24 cellular contexts compared by ENCODE assay signal in the genomic region with DNA sequence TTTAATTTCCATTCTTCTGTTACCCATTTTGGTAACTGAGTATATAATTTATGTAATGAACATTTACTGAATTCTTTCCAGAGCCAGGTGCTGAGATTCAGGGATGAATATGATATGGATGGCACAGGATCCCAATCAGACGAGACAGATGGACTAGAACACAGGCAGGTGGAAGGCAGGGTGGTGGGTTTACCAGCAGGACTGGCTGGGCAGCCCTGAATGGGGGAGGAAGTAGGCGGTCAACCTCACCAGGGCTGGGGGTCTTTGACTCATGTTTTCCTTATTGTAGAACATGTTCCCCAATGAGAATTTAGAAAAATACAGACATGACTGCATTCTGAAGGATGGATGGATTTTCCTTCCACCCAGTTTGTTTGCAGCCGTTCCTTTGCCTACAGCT.
DNase-seq lines count a peak whose midpoint lies in the region; ATAC-seq and TF ChIP-seq lines count a peak whose summit lies in the region.
"Had no signal": no experiment of that assay in that cellular context is flagged by ENCODE, and none has a peak within 500 bp of the region (broad histone marks: within the 10 kb centered on the region; RNA-seq: fewer than 3 reads in every experiment).

No MANE protein-coding gene starts in this region.

- H3K4me1 ChIP-seq in suprapubic skin: peaks cover 14% of the 10 kb centered on the region
- H3K4me1 ChIP-seq: HAP-1 had no signal

- no peak for TF ChIP-seq CTCF in suprapubic skin (IDR thresholded peaks at IDR 0.05)
- TF ChIP-seq CTCF in activated CD8-positive, alpha-beta T cell treated with anti-CD3 and anti-CD28 coated beads for 36 hours (IDR thresholded peaks at IDR 0.05): no peak

- H3K4me1 Mint-ChIP-seq in activated CD8-positive, alpha-beta T cell treated with anti-CD3 and anti-CD28 coated beads for 36 hours (ENCODE audit: low read depth): peaks cover 11% of the 10 kb centered on the region

- H3K27ac ChIP-seq in suprapubic skin: no peak overlapping the region
- H3K27ac ChIP-seq: BLaER1 had no signal

- TF ChIP-seq POLR2A in suprapubic skin (IDR thresholded peaks at IDR 0.05): no peak

- no peak overlapping the region for H3K4me3 Mint-ChIP-seq in activated CD8-positive, alpha-beta T cell treated with anti-CD3 and anti-CD28 coated beads for 36 hours
- H3K4me3 Mint-ChIP-seq: CD4-positive, CD25-positive, alpha-beta regulatory T cell; HFFc6 had no signal

- WGBS in suprapubic skin: 90% methylated on average over 3 of the region's 3 CpGs

- peak; percentile 43 for DNase-seq in activated effector memory CD4-positive, alpha-beta T cell treated with anti-CD3 and anti-CD28 coated beads, Interleukin-2, amount 50 U/mL, for 16 hours
- no peak for DNase-seq in activated effector memory CD4-positive, alpha-beta T cell treated with Interleukin-2 at 50 U/mL for 16 hours
- DNase-seq in NCI-H69 (lab: John Stamatoyannopoulos, UW) (peak; percentile 6), mesenteric fat pad (ENCODE audit: low spot score) (peak; percentile 37), suprapubic skin (ENCODE audit: low spot score in 2 of 2) (peak; percentile 16 to 44), kidney glomerular epithelial cell (lab: John Stamatoyannopoulos, UW) (no peak)
- DNase-seq in activated CD8-positive, alpha-beta T cell treated with anti-CD3 and anti-CD28 coated beads for 36 hours: no peak
- DNase-seq: CD4-positive, CD25-positive, alpha-beta regulatory T cell; DMS53; GOT3; HFFc6; IMR-90; KG1; MG63; NCI-H1105 treated with DMSO at 0.1 percent for 48 hours; NCI-H146; NCI-H1930; NCI-H2107; NCI-H446; NCI-H526 treated with DMSO at 0.1 percent for 48 hours; RPMI8226; SHP77 had no signal

- peaks cover 73% of the 10 kb centered on the region for H3K27me3 ChIP-seq in suprapubic skin

- H3K27me3 Mint-ChIP-seq in activated CD8-positive, alpha-beta T cell treated with anti-CD3 and anti-CD28 coated beads for 36 hours: peaks cover 61% of the 10 kb centered on the region

- intact Hi-C loops in activated CD8-positive, alpha-beta T cell treated with anti-CD3 and anti-CD28 coated beads for 36 hours (cut with micrococcal nuclease): no loop called here

- POLR2A ChIA-PET in activated CD8-positive, alpha-beta T cell treated with anti-CD3 and anti-CD28 coated beads for 36 hours (lab: Charles Lee): no interaction called here

- H3K9me3 Mint-ChIP-seq in activated CD8-positive, alpha-beta T cell treated with anti-CD3 and anti-CD28 coated beads for 36 hours: no peaks in the 10 kb centered on the region
- H3K9me3 Mint-ChIP-seq: CD4-positive, CD25-positive, alpha-beta regulatory T cell; HFFc6 had no signal

- no peaks in the 10 kb centered on the region for H3K9me3 ChIP-seq in suprapubic skin
- H3K9me3 ChIP-seq: BLaER1, HAP-1, MG63 had no signal

- no peak overlapping the region for H3K27ac Mint-ChIP-seq in activated CD8-positive, alpha-beta T cell treated with anti-CD3 and anti-CD28 coated beads for 36 hours
- H3K27ac Mint-ChIP-seq: CD4-positive, CD25-positive, alpha-beta regulatory T cell; HFFc6 had no signal

- ATAC-seq in activated CD8-positive, alpha-beta T cell treated with anti-CD3 and anti-CD28 coated beads for 36 hours: no peak

- H3K36me3 Mint-ChIP-seq in activated CD8-positive, alpha-beta T cell treated with anti-CD3 and anti-CD28 coated beads for 36 hours (ENCODE audit: low read depth): no peaks in the 10 kb centered on the region
- H3K36me3 Mint-ChIP-seq: CD4-positive, CD25-positive, alpha-beta regulatory T cell had no signal

- CTCF ChIA-PET in activated CD8-positive, alpha-beta T cell treated with anti-CD3 and anti-CD28 coated beads for 36 hours (lab: Charles Lee): no interaction called here

- H3K4me3 ChIP-seq in suprapubic skin: no peak overlapping the region
- H3K4me3 ChIP-seq: BLaER1, HAP-1, MG63 had no signal

- no peaks in the 10 kb centered on the region for H3K36me3 ChIP-seq in suprapubic skin
- H3K36me3 ChIP-seq: BLaER1, HAP-1, MG63 had no signal

- TF ChIP-seq EP300 in suprapubic skin (IDR thresholded peaks at IDR 0.05): no peak

Comparison
In these comparisons a context has a peak if more than half of its experiments do, and no peak if none do; other contexts are left out.
1. DNase-seq: peak in activated effector memory CD4-positive, alpha-beta T cell treated with anti-CD3 and anti-CD28 coated beads, Interleukin-2, amount 50 U/mL, for 16 hours (single experiment), NCI-H69 (single experiment), mesenteric fat pad (single experiment) and suprapubic skin (2 of 2); none in activated effector memory CD4-positive, alpha-beta T cell treated with Interleukin-2 at 50 U/mL for 16 hours (single experiment), kidney glomerular epithelial cell (single experiment) and activated CD8-positive, alpha-beta T cell treated with anti-CD3 and anti-CD28 coated beads for 36 hours (single experiment).